ENCODE assay signal across 1 cellular context in the genomic region with DNA sequence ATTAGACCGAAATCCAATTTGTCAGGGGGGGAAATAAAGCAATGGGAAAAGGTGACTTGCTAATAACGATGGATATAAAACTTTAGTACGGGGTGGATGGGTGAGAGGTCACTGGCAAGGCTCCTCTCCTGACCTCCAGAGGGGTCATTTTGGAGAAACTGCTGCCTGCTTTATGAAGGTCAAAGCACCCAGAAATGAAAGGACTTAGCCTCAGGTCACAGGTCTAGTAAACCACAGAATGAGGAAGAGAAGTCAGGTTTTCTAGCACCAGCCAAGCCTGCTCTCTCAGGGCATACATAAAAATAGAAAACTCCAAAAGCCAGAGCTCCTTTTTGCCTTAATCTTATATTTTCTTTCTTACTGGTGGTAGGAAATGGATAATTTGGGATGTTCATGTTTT.
TF ChIP-seq lines count a peak whose summit lies in the region.

No MANE protein-coding gene starts in this region.

TF ChIP-seq in IMR-90, 13 proteins besides CTCF, POLR2A, EP300 and RAD21:
- TF ChIP-seq CEBPB (IDR thresholded peaks at IDR 0.05; ENCODE audit: low read depth, low read length) (no peak), BHLHE40 (IDR thresholded peaks at IDR 0.05; ENCODE audit: low read depth, low read length) (no peak), SMC3 (IDR thresholded peaks at IDR 0.05; ENCODE audit: low read depth, low read length) (no peak), MAZ (IDR thresholded peaks at IDR 0.05; ENCODE audit: borderline replicate concordance, low read depth, low read length) (no peak), RCOR1 (IDR thresholded peaks at IDR 0.05; ENCODE audit: insufficient replicate concordance, low read length) (no peak), NFE2L2 (IDR thresholded peaks at IDR 0.05; ENCODE audit: low read depth, low read length) (no peak), RFX5 (IDR thresholded peaks at IDR 0.05; ENCODE audit: low read depth, low read length) (no peak), FOS (IDR thresholded peaks at IDR 0.05; ENCODE audit: low read depth, low read length) (no peak), MXI1 (IDR thresholded peaks at IDR 0.05; ENCODE audit: borderline replicate concordance, low read depth, low read length) (no peak), CHD1 (IDR thresholded peaks at IDR 0.05; ENCODE audit: low read depth, low read length) (no peak), MAFK (IDR thresholded peaks at IDR 0.05; ENCODE audit: low read depth, low read length) (no peak)
- TF ChIP-seq, protein P1, sequence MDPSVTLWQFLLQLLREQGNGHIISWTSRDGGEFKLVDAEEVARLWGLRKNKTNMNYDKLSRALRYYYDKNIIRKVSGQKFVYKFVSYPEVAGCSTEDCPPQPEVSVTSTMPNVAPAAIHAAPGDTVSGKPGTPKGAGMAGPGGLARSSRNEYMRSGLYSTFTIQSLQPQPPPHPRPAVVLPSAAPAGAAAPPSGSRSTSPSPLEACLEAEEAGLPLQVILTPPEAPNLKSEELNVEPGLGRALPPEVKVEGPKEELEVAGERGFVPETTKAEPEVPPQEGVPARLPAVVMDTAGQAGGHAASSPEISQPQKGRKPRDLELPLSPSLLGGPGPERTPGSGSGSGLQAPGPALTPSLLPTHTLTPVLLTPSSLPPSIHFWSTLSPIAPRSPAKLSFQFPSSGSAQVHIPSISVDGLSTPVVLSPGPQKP (IDR thresholded peaks at IDR 0.05; ENCODE audit: borderline replicate concordance, low read depth, low read length), result no peak
- TF ChIP-seq, protein P2, sequence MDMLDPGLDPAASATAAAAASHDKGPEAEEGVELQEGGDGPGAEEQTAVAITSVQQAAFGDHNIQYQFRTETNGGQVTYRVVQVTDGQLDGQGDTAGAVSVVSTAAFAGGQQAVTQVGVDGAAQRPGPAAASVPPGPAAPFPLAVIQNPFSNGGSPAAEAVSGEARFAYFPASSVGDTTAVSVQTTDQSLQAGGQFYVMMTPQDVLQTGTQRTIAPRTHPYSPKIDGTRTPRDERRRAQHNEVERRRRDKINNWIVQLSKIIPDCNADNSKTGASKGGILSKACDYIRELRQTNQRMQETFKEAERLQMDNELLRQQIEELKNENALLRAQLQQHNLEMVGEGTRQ (IDR thresholded peaks at IDR 0.05; ENCODE audit: low read depth, low read length), result no peak
TF ChIP-seq in IMR-90: peak in this region for 0.
